ENCODE assay signal across 2 cellular contexts in the genomic region with DNA sequence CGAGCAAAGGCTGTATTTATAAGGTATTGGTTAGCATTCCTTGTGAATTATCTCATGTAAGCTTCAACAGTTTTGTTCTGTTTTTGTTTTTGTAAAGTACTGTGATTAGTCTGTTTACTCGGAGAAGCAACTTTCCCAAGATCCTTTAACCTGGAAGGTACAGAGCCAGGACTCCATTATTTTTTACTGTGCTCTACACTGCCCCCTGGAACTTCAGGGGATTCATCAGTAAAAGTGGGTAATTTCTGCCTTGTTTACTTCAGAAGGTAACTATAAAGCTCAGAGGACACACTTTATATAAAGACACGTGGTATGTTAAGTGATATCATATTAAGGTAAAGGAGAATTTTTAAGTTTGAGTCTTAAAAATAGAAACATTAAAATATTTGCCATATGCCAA.
TF ChIP-seq lines count a peak whose summit lies in the region.

No MANE protein-coding gene starts in this region.

TF ChIP-seq in SK-N-SH, 30 proteins besides CTCF, POLR2A, EP300 and RAD21 (continued from another document):
- TF ChIP-seq, protein P1, sequence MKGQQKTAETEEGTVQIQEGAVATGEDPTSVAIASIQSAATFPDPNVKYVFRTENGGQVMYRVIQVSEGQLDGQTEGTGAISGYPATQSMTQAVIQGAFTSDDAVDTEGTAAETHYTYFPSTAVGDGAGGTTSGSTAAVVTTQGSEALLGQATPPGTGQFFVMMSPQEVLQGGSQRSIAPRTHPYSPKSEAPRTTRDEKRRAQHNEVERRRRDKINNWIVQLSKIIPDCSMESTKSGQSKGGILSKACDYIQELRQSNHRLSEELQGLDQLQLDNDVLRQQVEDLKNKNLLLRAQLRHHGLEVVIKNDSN (IDR thresholded peaks at IDR 0.05; ENCODE audit: borderline replicate concordance, low read depth), result no peak
- no peak for TF ChIP-seq YY1 (IDR thresholded peaks at IDR 0.05; ENCODE audit: low read depth)
- no peak for TF ChIP-seq GABPA (IDR thresholded peaks at IDR 0.05; ENCODE audit: low read depth)
- TF ChIP-seq NRF1 (IDR thresholded peaks at IDR 0.05; ENCODE audit: low read depth, low read length), result no peak
- TF ChIP-seq NFIC (IDR thresholded peaks at IDR 0.05; ENCODE audit: borderline replicate concordance), result no peak
- TF ChIP-seq, protein P2, sequence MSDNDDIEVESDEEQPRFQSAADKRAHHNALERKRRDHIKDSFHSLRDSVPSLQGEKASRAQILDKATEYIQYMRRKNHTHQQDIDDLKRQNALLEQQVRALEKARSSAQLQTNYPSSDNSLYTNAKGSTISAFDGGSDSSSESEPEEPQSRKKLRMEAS (IDR thresholded peaks at IDR 0.05; ENCODE audit: low read depth), result no peak
- TF ChIP-seq ELF1 (IDR thresholded peaks at IDR 0.05), result no peak
- TF ChIP-seq RFX5 (IDR thresholded peaks at IDR 0.05; ENCODE audit: low read length), result no peak
- no peak for TF ChIP-seq SMC3 (IDR thresholded peaks at IDR 0.05; ENCODE audit: low read depth, low read length)
- TF ChIP-seq CHD2 (IDR thresholded peaks at IDR 0.05; ENCODE audit: low read length, partially characterized antibody), result no peak
- TF ChIP-seq GATA2 (CRISPR knock-in tag; IDR thresholded peaks at IDR 0.05), result no peak
- TF ChIP-seq TAF1 (IDR thresholded peaks at IDR 0.05; ENCODE audit: borderline replicate concordance, low read depth, low read length), result no peak
TF ChIP-seq in SK-N-SH: peak in this region for 0.

TF ChIP-seq in SK-N-SH treated with all-trans-retinoic acid at 6 μM for 48 hours, 23 proteins besides CTCF, POLR2A, EP300 and RAD21 (continued from another document):
- TF ChIP-seq, protein P3, sequence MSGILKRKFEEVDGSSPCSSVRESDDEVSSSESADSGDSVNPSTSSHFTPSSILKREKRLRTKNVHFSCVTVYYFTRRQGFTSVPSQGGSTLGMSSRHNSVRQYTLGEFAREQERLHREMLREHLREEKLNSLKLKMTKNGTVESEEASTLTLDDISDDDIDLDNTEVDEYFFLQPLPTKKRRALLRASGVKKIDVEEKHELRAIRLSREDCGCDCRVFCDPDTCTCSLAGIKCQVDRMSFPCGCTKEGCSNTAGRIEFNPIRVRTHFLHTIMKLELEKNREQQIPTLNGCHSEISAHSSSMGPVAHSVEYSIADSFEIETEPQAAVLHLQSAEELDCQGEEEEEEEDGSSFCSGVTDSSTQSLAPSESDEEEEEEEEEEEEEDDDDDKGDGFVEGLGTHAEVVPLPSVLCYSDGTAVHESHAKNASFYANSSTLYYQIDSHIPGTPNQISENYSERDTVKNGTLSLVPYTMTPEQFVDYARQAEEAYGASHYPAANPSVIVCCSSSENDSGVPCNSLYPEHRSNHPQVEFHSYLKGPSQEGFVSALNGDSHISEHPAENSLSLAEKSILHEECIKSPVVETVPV (CRISPR knock-in tag; IDR thresholded peaks at IDR 0.05), result no peak
- TF ChIP-seq OSR1 (CRISPR knock-in tag; IDR thresholded peaks at IDR 0.05) (no peak), RARB (CRISPR knock-in tag; IDR thresholded peaks at IDR 0.05) (no peak), ZFP3 (CRISPR knock-in tag; IDR thresholded peaks at IDR 0.05) (no peak)
- TF ChIP-seq, protein P4, sequence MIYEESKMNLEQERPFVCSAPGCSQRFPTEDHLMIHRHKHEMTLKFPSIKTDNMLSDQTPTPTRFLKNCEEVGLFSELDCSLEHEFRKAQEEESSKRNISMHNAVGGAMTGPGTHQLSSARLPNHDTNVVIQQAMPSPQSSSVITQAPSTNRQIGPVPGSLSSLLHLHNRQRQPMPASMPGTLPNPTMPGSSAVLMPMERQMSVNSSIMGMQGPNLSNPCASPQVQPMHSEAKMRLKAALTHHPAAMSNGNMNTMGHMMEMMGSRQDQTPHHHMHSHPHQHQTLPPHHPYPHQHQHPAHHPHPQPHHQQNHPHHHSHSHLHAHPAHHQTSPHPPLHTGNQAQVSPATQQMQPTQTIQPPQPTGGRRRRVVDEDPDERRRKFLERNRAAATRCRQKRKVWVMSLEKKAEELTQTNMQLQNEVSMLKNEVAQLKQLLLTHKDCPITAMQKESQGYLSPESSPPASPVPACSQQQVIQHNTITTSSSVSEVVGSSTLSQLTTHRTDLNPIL (CRISPR knock-in tag; IDR thresholded peaks at IDR 0.05; ENCODE audit: low read depth), result no peak
